ENCODE assay signal across 8 cellular contexts in genomic region chr18:36828157-36828629, GRCh38. TPM values are rescaled to one million over a fixed set of nuclear protein-coding genes. Genes with fewer than 3 reads are reported as not detected.
DNase-seq lines count a peak whose midpoint lies in the region; ATAC-seq, FAIRE-seq and TF ChIP-seq lines count a peak whose summit lies in the region.

No MANE protein-coding gene starts in this region.

- H3K4me1 ChIP-seq in lower lobe of right lung (peaks cover 23% of the 10 kb centered on the region), testis (no peaks in the 10 kb centered on the region)

- TF ChIP-seq POLR2A in testis (IDR thresholded peaks at IDR 0.05) (no peak), H54 (IDR thresholded peaks at IDR 0.05; ENCODE audit: low read depth, low read length) (no peak)

- H3K4me3 Mint-ChIP-seq in dendritic cell treated with granulocyte-macrophage colony-stimulating factor and Interleukin-4, amounts not matched to agents 40 ng/mL and 50 ng/mL, for 4 days = peak overlapping the region; percentile 90

- intact Hi-C loops in dendritic cell treated with granulocyte-macrophage colony-stimulating factor and Interleukin-4, amounts not matched to agents 40 ng/mL and 50 ng/mL, for 4 days (cut with micrococcal nuclease) = no loop called here
- intact Hi-C loops in lower lobe of right lung (cut with DNase I) (no loop called here), testis (cut with DNase I; ENCODE audit: low total_unique reads) (loop anchor here (2.0 kb wide), 1 partner anchor 39 kb away; no protein-coding TSS in a partner anchor)

- TF ChIP-seq CTCF in lower lobe of right lung (IDR thresholded peaks at IDR 0.05) (no peak), testis (IDR thresholded peaks at IDR 0.05) (no peak)

- no peaks in the 10 kb centered on the region for H3K9me3 Mint-ChIP-seq in dendritic cell treated with granulocyte-macrophage colony-stimulating factor and Interleukin-4, amounts not matched to agents 40 ng/mL and 50 ng/mL, for 4 days

- H3K36me3 ChIP-seq in lower lobe of right lung (no peaks in the 10 kb centered on the region), testis (ENCODE audit: low read depth, missing control alignments) (no peaks in the 10 kb centered on the region)

- H3K9me3 ChIP-seq in lower lobe of right lung = no peaks in the 10 kb centered on the region
- no peaks in the 10 kb centered on the region for H3K9me3 ChIP-seq in testis

- WGBS in testis, 2 donors = 1% methylated on average over 18 of the region's 18 CpGs

- peaks cover 28% of the 10 kb centered on the region for H3K4me1 Mint-ChIP-seq in dendritic cell treated with granulocyte-macrophage colony-stimulating factor and Interleukin-4, amounts not matched to agents 40 ng/mL and 50 ng/mL, for 4 days (ENCODE audit: low read depth)

- H3K27me3 ChIP-seq in lower lobe of right lung (ENCODE audit: low read depth) (no peaks in the 10 kb centered on the region), testis (no peaks in the 10 kb centered on the region)

- H3K36me3 Mint-ChIP-seq in dendritic cell treated with granulocyte-macrophage colony-stimulating factor and Interleukin-4, amounts not matched to agents 40 ng/mL and 50 ng/mL, for 4 days (ENCODE audit: low read depth) = peaks cover 8% of the 10 kb centered on the region

- H3K27ac Mint-ChIP-seq in dendritic cell treated with granulocyte-macrophage colony-stimulating factor and Interleukin-4, amounts not matched to agents 40 ng/mL and 50 ng/mL, for 4 days = peak overlapping the region; percentile 86

- FAIRE-seq in H54 (lab: Jason Lieb, UNC) = no peak

- H3K27ac ChIP-seq in lower lobe of right lung (peak overlapping the region; percentile 87), testis (peak overlapping the region; percentile 86 to 89)

- H3K4me3 ChIP-seq in lower lobe of right lung = peak overlapping the region; percentile 89
- H3K4me3 ChIP-seq in testis = peak overlapping the region; percentile 86 to 96

- ATAC-seq in lower lobe of right lung = peak; percentile 9 to 13

- DNase-seq in activated T-cell treated with anti-CD3 and anti-CD28 coated beads for 24 hours (ENCODE audit: low read depth) = peak; percentile 9
- DNase-seq in activated T-cell treated with anti-CD3 and anti-CD28 coated beads for 4 hours = no peak
- DNase-seq in HS-27A (ENCODE audit: low read depth) = peak; percentile 8
- DNase-seq in T follicular helper cell (ENCODE audit: low read depth) = peak; percentile 7
- no peak for DNase-seq in lower lobe of right lung
- DNase-seq in testis = peak; percentile 58
- DNase-seq in H54 (ENCODE audit: insufficient read length, low spot score) = no peak

- H3K27me3 Mint-ChIP-seq in dendritic cell treated with granulocyte-macrophage colony-stimulating factor and Interleukin-4, amounts not matched to agents 40 ng/mL and 50 ng/mL, for 4 days = no peaks in the 10 kb centered on the region

RNA-seq across cellular contexts. Expression of gene TPGS2, which starts 0.6 kb away (rescaled TPM):
- total RNA-seq in lower lobe of right lung (65.2 TPM), testis (100 to 1,000 TPM; 338 to 628 TPM)
- polyA plus RNA-seq in testis (ENCODE audit: insufficient read depth, low read depth, low replicate concordance) = 546 TPM

RNA-seq across cellular contexts. Expression of gene KIAA1328, which starts 0.7 kb away (rescaled TPM):
- 17.8 TPM for total RNA-seq in lower lobe of right lung
- 10 to 100 TPM; 35.0 to 48.7 TPM for total RNA-seq in testis
- 19.9 TPM for polyA plus RNA-seq in testis (ENCODE audit: insufficient read depth, low read depth, low replicate concordance)

Comparison
In these comparisons a context has a peak if more than half of its experiments do, and no peak if none do; other contexts are left out.
1. DNase-seq: peak in activated T-cell treated with anti-CD3 and anti-CD28 coated beads for 24 hours (single experiment), HS-27A (single experiment), T follicular helper cell (single experiment) and testis (single experiment); none in activated T-cell treated with anti-CD3 and anti-CD28 coated beads for 4 hours (single experiment), lower lobe of right lung (single experiment) and H54 (single experiment).